ENCODE assay signal across 1 cellular context in genomic region chr22:19805821-19806212, GRCh38.
TF ChIP-seq lines count a peak whose summit lies in the region.

No MANE protein-coding gene starts in this region.

TF ChIP-seq in endothelial cell of umbilical vein, 7 proteins besides CTCF, POLR2A, EP300 and RAD21:
- TF ChIP-seq GATA2 (IDR thresholded peaks at IDR 0.05; ENCODE audit: insufficient read depth, insufficient read length, low read depth, low read length) = no peak
- TF ChIP-seq FOS (IDR thresholded peaks at IDR 0.05; ENCODE audit: borderline replicate concordance, insufficient read depth, low read length) = no peak
- TF ChIP-seq JUN (IDR thresholded peaks at IDR 0.05; ENCODE audit: borderline replicate concordance, insufficient read depth, insufficient read length, low read depth) = no peak
- TF ChIP-seq EZH2 (IDR thresholded peaks at IDR 0.05; ENCODE audit: borderline replicate concordance, low read depth, low read length, severe bottlenecking) = no peak
- TF ChIP-seq POLR2AphosphoS5 (IDR thresholded peaks at IDR 0.05; ENCODE audit: insufficient read depth, low read depth, low read length) = no peak
- TF ChIP-seq MYC (IDR thresholded peaks at IDR 0.05; ENCODE audit: low read depth, low read length) = no peak
- TF ChIP-seq MAX (IDR thresholded peaks at IDR 0.05; ENCODE audit: insufficient read depth, insufficient read length) = no peak
